25 cellular contexts compared by ENCODE assay signal in the genomic region with DNA sequence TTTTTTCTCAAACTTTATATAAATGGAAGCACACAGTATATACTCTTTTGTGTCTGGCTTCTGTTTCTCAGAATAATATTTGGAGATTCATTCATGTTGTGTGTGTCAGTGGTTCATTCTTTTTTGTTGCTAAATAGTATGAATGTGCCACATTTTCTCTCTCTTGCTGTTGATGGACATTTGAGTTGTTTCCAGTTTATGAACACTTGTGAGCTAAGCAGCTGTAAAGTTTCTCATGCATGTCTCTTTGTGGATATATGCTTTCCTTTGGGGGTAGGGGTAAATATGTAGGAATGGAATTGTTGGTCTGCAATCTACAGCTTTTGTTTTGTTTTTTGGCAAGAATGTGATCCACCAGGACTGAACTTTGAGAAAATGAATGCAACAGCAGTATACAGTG.
"Had no signal": no experiment of that assay in that cellular context is flagged by ENCODE, and none has a peak within 500 bp of the region (broad histone marks: within the 10 kb centered on the region; RNA-seq: fewer than 3 reads in every experiment).

No MANE protein-coding gene starts in this region.

- H3K4me1 Mint-ChIP-seq: activated naive CD8-positive, alpha-beta T cell treated with anti-CD3 and anti-CD28 coated beads, Interleukin-2, amount 10 ng/mL, durations not matched to agents 7 days and 5 days had no signal

- ATAC-seq: activated CD8-positive, alpha-beta T cell treated with anti-CD3 and anti-CD28 coated beads, Interleukin-2, amount 10 ng/mL, durations not matched to agents 7 days and 5 days; K562; T-helper 17 cell; WTC11 had no signal

- H3K36me3 Mint-ChIP-seq: activated naive CD8-positive, alpha-beta T cell treated with anti-CD3 and anti-CD28 coated beads, Interleukin-2, amount 10 ng/mL, durations not matched to agents 7 days and 5 days; WTC11 had no signal

- H3K36me3 ChIP-seq: adrenal gland had no signal

- H3K27ac ChIP-seq: adrenal gland had no signal

- H3K4me1 ChIP-seq: adrenal gland had no signal

- H3K4me3 Mint-ChIP-seq: activated CD8-positive, alpha-beta T cell treated with anti-CD3 and anti-CD28 coated beads, Interleukin-2, amount 10 ng/mL, durations not matched to agents 7 days and 5 days; activated naive CD8-positive, alpha-beta T cell treated with anti-CD3 and anti-CD28 coated beads, Interleukin-2, amount 10 ng/mL, durations not matched to agents 7 days and 5 days; T-helper 17 cell; WTC11 had no signal

- H3K4me3 ChIP-seq: adrenal gland, K562 had no signal

- DNase-seq: activated CD4-positive, alpha-beta T cell treated with anti-CD3 and anti-CD28 coated beads for 48 hours; activated CD4-positive, alpha-beta T cell treated with anti-CD3 and anti-CD28 coated beads, Interleukin-2, amount 50 U/mL, for 4 hours; activated CD4-positive, CD25-positive, alpha-beta regulatory T cell treated with anti-CD3 and anti-CD28 coated beads, Interleukin-2, amount 50 U/mL, for 72 hours; activated CD8-positive, alpha-beta memory T cell treated with anti-CD3 and anti-CD28 coated beads, Interleukin-2, amount 50 U/mL, for 48 hours; activated CD8-positive, alpha-beta T cell treated with anti-CD3 and anti-CD28 coated beads, Interleukin-2, amount 10 ng/mL, durations not matched to agents 7 days and 5 days; activated naive CD4-positive, alpha-beta T cell treated with anti-CD3 and anti-CD28 coated beads, Interleukin-2, amount 50 U/mL, for 16 hours; activated naive CD8-positive, alpha-beta T cell treated with anti-CD3 and anti-CD28 coated beads, Interleukin-2, amount 10 ng/mL, durations not matched to agents 7 days and 5 days; activated T-cell treated with anti-CD3 and anti-CD28 coated beads, Interleukin-2, amount 50 U/mL, for 1 hour; adrenal gland; anterior cingulate cortex; Karpas-422; MM.1S; NCI-H1105; NCI-H1436; NCI-H187; NCI-H2081; NCI-H226; NCI-H510A treated with DMSO at 0.1 percent for 48 hours; NCI-H69; NK-92 treated with Interleukin-12 subunit alpha and Interleukin-12 subunit beta, amount 100 ng/mL, for 24 hours; SHP77 treated with DMSO at 0.1 percent for 48 hours; T-helper 17 cell; T-helper 9 cell had no signal

- H3K27ac Mint-ChIP-seq: activated CD8-positive, alpha-beta T cell treated with anti-CD3 and anti-CD28 coated beads, Interleukin-2, amount 10 ng/mL, durations not matched to agents 7 days and 5 days; activated naive CD8-positive, alpha-beta T cell treated with anti-CD3 and anti-CD28 coated beads, Interleukin-2, amount 10 ng/mL, durations not matched to agents 7 days and 5 days; T-helper 17 cell; WTC11 had no signal

- H3K9me3 ChIP-seq: adrenal gland had no signal
